17 cellular contexts compared by ENCODE assay signal in genomic region chr3:31903686-31904431, GRCh38.
DNase-seq lines count a peak whose midpoint lies in the region; ATAC-seq and TF ChIP-seq lines count a peak whose summit lies in the region.
"Had no signal": no experiment of that assay in that cellular context is flagged by ENCODE, and none has a peak within 500 bp of the region (broad histone marks: within the 10 kb centered on the region; RNA-seq: fewer than 3 reads in every experiment).

No MANE protein-coding gene starts in this region.

- POLR2A ChIA-PET in HEK293 (lab: Yijun Ruan, JAX): no interaction called here

- H3K36me3 Mint-ChIP-seq in activated T-cell treated with anti-CD3 and anti-CD28 coated beads, Interleukin-2, amount 50 U/mL, for 24 hours (ENCODE audit: low read depth): no peaks in the 10 kb centered on the region
- H3K36me3 Mint-ChIP-seq: activated CD4-positive, alpha-beta memory T cell treated with anti-CD3 and anti-CD28 coated beads for 36 hours; CD8-positive, alpha-beta T cell; T-cell had no signal

- no peaks in the 10 kb centered on the region for H3K9me3 Mint-ChIP-seq in activated T-cell treated with anti-CD3 and anti-CD28 coated beads, Interleukin-2, amount 50 U/mL, for 24 hours
- H3K9me3 Mint-ChIP-seq: activated CD4-positive, alpha-beta memory T cell treated with anti-CD3 and anti-CD28 coated beads for 36 hours; CD8-positive, alpha-beta T cell; T-cell had no signal

- no peak overlapping the region for H3K4me3 Mint-ChIP-seq in activated T-cell treated with anti-CD3 and anti-CD28 coated beads, Interleukin-2, amount 50 U/mL, for 24 hours
- H3K4me3 Mint-ChIP-seq: activated CD4-positive, alpha-beta memory T cell treated with anti-CD3 and anti-CD28 coated beads for 36 hours; CD8-positive, alpha-beta T cell; T-cell had no signal

- peaks cover 8% of the 10 kb centered on the region for H3K4me1 Mint-ChIP-seq in activated T-cell treated with anti-CD3 and anti-CD28 coated beads, Interleukin-2, amount 50 U/mL, for 24 hours (ENCODE audit: low read depth)

- H3K27ac ChIP-seq in HEK293 (ENCODE audit: extremely low read depth, low read depth, low read length): no peak overlapping the region
- no peak overlapping the region for H3K27ac ChIP-seq in WERI-Rb-1
- no peak overlapping the region for H3K27ac ChIP-seq in right cardiac atrium (ENCODE audit: low read length)
- H3K27ac ChIP-seq: 22Rv1, neutrophil, tibial nerve had no signal

- no peaks in the 10 kb centered on the region for H3K27me3 Mint-ChIP-seq in activated T-cell treated with anti-CD3 and anti-CD28 coated beads, Interleukin-2, amount 50 U/mL, for 24 hours
- H3K27me3 Mint-ChIP-seq: activated CD4-positive, alpha-beta memory T cell treated with anti-CD3 and anti-CD28 coated beads for 36 hours; T-cell had no signal

- H3K4me3 ChIP-seq in HEK293 (ENCODE audit: low read depth, low read length) (no peak overlapping the region), WERI-Rb-1 (ENCODE audit: low read depth, low read length) (no peak overlapping the region), mucosa of descending colon (no peak overlapping the region), right cardiac atrium (ENCODE audit: low read length) (no peak overlapping the region)
- H3K4me3 ChIP-seq: tibial nerve had no signal

- intact Hi-C loops in mucosa of descending colon (cut with DNase I, micrococcal nuclease): no loop called here
- intact Hi-C loops in right cardiac atrium (cut with DNase I): no loop called here

- no peak overlapping the region for H3K27ac Mint-ChIP-seq in activated T-cell treated with anti-CD3 and anti-CD28 coated beads, Interleukin-2, amount 50 U/mL, for 24 hours
- H3K27ac Mint-ChIP-seq: activated CD4-positive, alpha-beta memory T cell treated with anti-CD3 and anti-CD28 coated beads for 36 hours; CD8-positive, alpha-beta T cell; T-cell had no signal

- H3K9me3 ChIP-seq in HEK293 (ENCODE audit: control insufficient read depth, insufficient read depth, low read depth, low read length) (no peaks in the 10 kb centered on the region), WERI-Rb-1 (ENCODE audit: severe bottlenecking) (no peaks in the 10 kb centered on the region), mucosa of descending colon (no peaks in the 10 kb centered on the region), right cardiac atrium (ENCODE audit: control insufficient read depth, low read length) (no peaks in the 10 kb centered on the region)
- H3K9me3 ChIP-seq: neutrophil, tibial nerve had no signal

- 92% methylated on average over 7 of the region's 7 CpGs for WGBS in right cardiac atrium

- no peak for TF ChIP-seq CTCF in HEK293 (tag by site-specific recombination; IDR thresholded peaks at IDR 0.05)
- TF ChIP-seq CTCF in WERI-Rb-1 (IDR thresholded peaks at IDR 0.05; ENCODE audit: low read depth, low read length): no peak
- TF ChIP-seq CTCF in mucosa of descending colon (IDR thresholded peaks at IDR 0.05): no peak

- H3K4me1 ChIP-seq in HEK293 (ENCODE audit: control insufficient read depth, insufficient read depth, low read length) (no peaks in the 10 kb centered on the region), mucosa of descending colon (ENCODE audit: low read depth) (peaks cover 2% of the 10 kb centered on the region), right cardiac atrium (ENCODE audit: control insufficient read depth, insufficient read depth, low read length) (no peaks in the 10 kb centered on the region)

- DNase-seq in DMS 273 (lab: John Stamatoyannopoulos, UW; ENCODE audit: unreplicated experiment): peak; percentile 2
- DNase-seq in DMS 273 treated with DMSO at 0.1 percent for 48 hours (lab: John Stamatoyannopoulos, UW): no peak
- peak; percentile 30 for DNase-seq in WERI-Rb-1
- no peak for DNase-seq in mucosa of descending colon
- no peak for DNase-seq in activated T-cell treated with anti-CD3 and anti-CD28 coated beads, Interleukin-2, amount 50 U/mL, for 24 hours
- DNase-seq in right cardiac atrium: no peak
- DNase-seq: activated CD4-positive, alpha-beta memory T cell treated with anti-CD3 and anti-CD28 coated beads for 36 hours; activated gamma-delta T cell treated with Interleukin-2 at 50 U/mL for 16 hours; CD8-positive, alpha-beta T cell; left ventricle myocardium superior; NCI-H1694 treated with DMSO at 0.1 percent for 48 hours; T-cell had no signal

- no peaks in the 10 kb centered on the region for H3K36me3 ChIP-seq in HEK293 (ENCODE audit: control insufficient read depth in 2 of 2, insufficient read depth in 1 of 2, low read length in 2 of 2)
- no peaks in the 10 kb centered on the region for H3K36me3 ChIP-seq in WERI-Rb-1
- H3K36me3 ChIP-seq in mucosa of descending colon (ENCODE audit: low read depth): no peaks in the 10 kb centered on the region
- H3K36me3 ChIP-seq: neutrophil, tibial nerve had no signal

- CTCF ChIA-PET in HEK293 (lab: Yijun Ruan, JAX): interaction anchor here (0.7 kb wide), 1 partner anchor 133 kb away, joined by 4 read pairs; no protein-coding TSS in a partner anchor

- ATAC-seq in mucosa of descending colon (peak; percentile 27), HG03175 (IDR thresholded peaks at IDR 0.05; ENCODE audit: unreplicated experiment) (no peak), right cardiac atrium (no peak)
- ATAC-seq: CD8-positive, alpha-beta T cell; left ventricle myocardium superior had no signal

- H3K27me3 ChIP-seq in WERI-Rb-1 (ENCODE audit: insufficient read depth, low read depth, severe bottlenecking) (no peaks in the 10 kb centered on the region), right cardiac atrium (ENCODE audit: control insufficient read depth, insufficient read depth) (no peaks in the 10 kb centered on the region)
- H3K27me3 ChIP-seq: neutrophil, tibial nerve had no signal

TF ChIP-seq in HEK293, 187 proteins besides CTCF, POLR2A, EP300 and RAD21:
- TF ChIP-seq ZBTB8A (tag by site-specific recombination; IDR thresholded peaks at IDR 0.05) (0 out of 2 replicates have a peak, but pooled peaks have one; percentile 25), RBAK (tag by site-specific recombination; IDR thresholded peaks at IDR 0.05) (no peak), ZBTB6 (tag by site-specific recombination; IDR thresholded peaks at IDR 0.05) (no peak), ZNF658 (tag by site-specific recombination; IDR thresholded peaks at IDR 0.05) (no peak), ZSCAN4 (tag by site-specific recombination; IDR thresholded peaks at IDR 0.05) (no peak), ZFHX2 (tag by site-specific recombination; conservative IDR thresholded peaks at IDR 0.05) (peak; percentile 97), ZNF792 (tag by site-specific recombination; IDR thresholded peaks at IDR 0.05) (no peak), KLF10 (tag by site-specific recombination; IDR thresholded peaks at IDR 0.05) (no peak), BCL6B (tag by site-specific recombination; IDR thresholded peaks at IDR 0.05) (no peak), EGR2 (tag by site-specific recombination; IDR thresholded peaks at IDR 0.05; ENCODE audit: low read depth) (peak; percentile 97)

Comparison
In these comparisons a context has a peak if more than half of its experiments do, and no peak if none do; other contexts are left out.
1. DNase-seq: peak in DMS 273 (single experiment) and WERI-Rb-1 (single experiment); none in DMS 273 treated with DMSO at 0.1 percent for 48 hours (single experiment), mucosa of descending colon (0 of 3), activated T-cell treated with anti-CD3 and anti-CD28 coated beads, Interleukin-2, amount 50 U/mL, for 24 hours (single experiment) and right cardiac atrium (0 of 3).